In the genomic region with DNA sequence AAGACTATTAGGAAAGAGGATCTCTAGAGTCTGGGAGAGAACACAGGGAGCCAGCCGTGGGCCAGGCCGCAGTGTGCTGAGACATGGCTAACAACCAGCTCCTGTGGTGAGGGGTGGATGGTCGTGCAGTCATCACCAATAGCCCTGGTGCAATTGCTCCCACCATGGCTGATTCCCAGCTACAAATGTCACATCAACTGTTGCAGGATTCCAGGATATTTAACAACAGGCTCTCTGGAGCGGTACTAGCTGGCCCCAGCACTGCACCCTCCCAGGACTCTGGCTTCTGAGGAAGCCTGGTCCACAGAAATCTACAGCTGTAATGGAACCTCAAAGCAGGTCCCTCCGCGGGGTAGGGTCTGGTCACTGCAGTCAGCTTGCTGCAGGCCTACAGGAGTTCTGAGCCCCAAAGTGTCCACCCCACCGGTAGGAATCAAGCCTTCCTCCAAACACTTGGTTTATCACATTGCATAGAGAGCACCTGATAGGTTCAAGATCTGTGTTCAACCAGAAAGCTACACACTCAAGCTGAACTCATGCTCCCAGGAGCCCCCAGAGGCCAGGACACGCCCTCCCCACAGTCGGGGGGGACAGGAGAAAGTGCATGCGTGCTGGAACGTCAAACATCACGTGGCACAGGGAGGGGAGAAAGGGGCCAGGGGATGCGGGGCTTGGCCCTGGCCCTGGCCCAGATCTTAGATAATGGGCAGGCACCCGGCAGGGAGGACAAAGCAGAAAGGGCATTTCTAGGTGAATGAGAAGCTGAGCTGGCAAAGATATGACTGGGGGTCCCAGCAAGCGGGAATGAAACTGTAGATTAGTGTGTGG, we compare ENCODE assay signal across 18 cellular contexts.
A peak's percentile ranks its signal among the peaks of the same experiment; 100 is the strongest.
DNase-seq lines count a peak whose midpoint lies in the region; ATAC-seq and TF ChIP-seq lines count a peak whose summit lies in the region.
"Had no signal": no experiment of that assay in that cellular context is flagged by ENCODE, and none has a peak within 500 bp of the region (broad histone marks: within the 10 kb centered on the region; RNA-seq: fewer than 3 reads in every experiment).

No MANE protein-coding gene starts in this region.

- no peaks in the 10 kb centered on the region for H3K4me1 ChIP-seq in lower lobe of right lung
- H3K4me1 ChIP-seq in sigmoid colon, result no peaks in the 10 kb centered on the region

- CTCF ChIA-PET in activated CD8-positive, alpha-beta memory T cell treated with anti-CD3 and anti-CD28 coated beads, Interleukin-2, amount 10 ng/mL, durations not matched to agents 7 days and 5 days (lab: Charles Lee), result no interaction called here

- no peak for ATAC-seq in activated CD8-positive, alpha-beta memory T cell treated with anti-CD3 and anti-CD28 coated beads, Interleukin-2, amount 10 ng/mL, durations not matched to agents 7 days and 5 days
- ATAC-seq in lower lobe of right lung (no peak), HG02938 (IDR thresholded peaks at IDR 0.05; ENCODE audit: unreplicated experiment) (no peak), HG03039 (IDR thresholded peaks at IDR 0.05; ENCODE audit: unreplicated experiment) (no peak)

- no peaks in the 10 kb centered on the region for H3K27me3 Mint-ChIP-seq in activated CD8-positive, alpha-beta memory T cell treated with anti-CD3 and anti-CD28 coated beads, Interleukin-2, amount 10 ng/mL, durations not matched to agents 7 days and 5 days

- H3K4me3 ChIP-seq in lower lobe of right lung (no peak overlapping the region), sigmoid colon (no peak overlapping the region)

- no peaks in the 10 kb centered on the region for H3K36me3 Mint-ChIP-seq in activated CD8-positive, alpha-beta memory T cell treated with anti-CD3 and anti-CD28 coated beads, Interleukin-2, amount 10 ng/mL, durations not matched to agents 7 days and 5 days
- H3K36me3 Mint-ChIP-seq: IgD-negative memory B cell had no signal

- H3K36me3 ChIP-seq in lower lobe of right lung (no peaks in the 10 kb centered on the region), sigmoid colon (no peaks in the 10 kb centered on the region)

- H3K4me3 Mint-ChIP-seq in activated CD8-positive, alpha-beta memory T cell treated with anti-CD3 and anti-CD28 coated beads, Interleukin-2, amount 10 ng/mL, durations not matched to agents 7 days and 5 days, result no peak overlapping the region
- H3K4me3 Mint-ChIP-seq: IgD-negative memory B cell had no signal

- no peak for TF ChIP-seq POLR2A in sigmoid colon (IDR thresholded peaks at IDR 0.05)

- H3K9me3 Mint-ChIP-seq in activated CD8-positive, alpha-beta memory T cell treated with anti-CD3 and anti-CD28 coated beads, Interleukin-2, amount 10 ng/mL, durations not matched to agents 7 days and 5 days (ENCODE audit: low read depth), result no peaks in the 10 kb centered on the region
- H3K9me3 Mint-ChIP-seq: IgD-negative memory B cell had no signal

- 62 to 76% methylated on average over 15 of the region's 15 CpGs for WGBS in sigmoid colon, 2 donors

- H3K27ac Mint-ChIP-seq in activated CD8-positive, alpha-beta memory T cell treated with anti-CD3 and anti-CD28 coated beads, Interleukin-2, amount 10 ng/mL, durations not matched to agents 7 days and 5 days, result no peak overlapping the region
- H3K27ac Mint-ChIP-seq: IgD-negative memory B cell had no signal

- peaks cover 5% of the 10 kb centered on the region for H3K27me3 ChIP-seq in lower lobe of right lung (ENCODE audit: low read depth)
- peaks cover 0 to 24% (median 0%) of the 10 kb centered on the region in 3 donors for H3K27me3 ChIP-seq in sigmoid colon

- intact Hi-C loops in lower lobe of right lung (cut with DNase I), result no loop called here
- intact Hi-C loops in sigmoid colon (cut with DNase I), result no loop called here

- no peak for TF ChIP-seq EP300 in sigmoid colon (IDR thresholded peaks at IDR 0.05)

- H3K9me3 ChIP-seq in lower lobe of right lung (no peaks in the 10 kb centered on the region), sigmoid colon (no peaks in the 10 kb centered on the region)

- H3K4me1 Mint-ChIP-seq in activated CD8-positive, alpha-beta memory T cell treated with anti-CD3 and anti-CD28 coated beads, Interleukin-2, amount 10 ng/mL, durations not matched to agents 7 days and 5 days, result no peaks in the 10 kb centered on the region
- H3K4me1 Mint-ChIP-seq: IgD-negative memory B cell had no signal

- H3K27ac ChIP-seq in lower lobe of right lung (no peak overlapping the region), sigmoid colon (no peak overlapping the region)
- H3K27ac ChIP-seq: C4-2B, HL-60 had no signal

- DNase-seq in COR-L47 (lab: John Stamatoyannopoulos, UW) (peak; percentile 32), lower lobe of right lung (peak; percentile 34), sigmoid colon (peak; percentile 39), AG20443 (ENCODE audit: low spot score) (no peak), hippocampal formation (lab: John Stamatoyannopoulos, UW) (no peak)
- DNase-seq in activated CD8-positive, alpha-beta memory T cell treated with anti-CD3 and anti-CD28 coated beads, Interleukin-2, amount 10 ng/mL, durations not matched to agents 7 days and 5 days, result peak; percentile 32
- DNase-seq: DMS 273 treated with DMSO at 0.1 percent for 48 hours, GF-D8, Kasumi-1, NCI-H1105 treated with DMSO at 0.1 percent for 48 hours, NCI-H187, NCI-H526 treated with DMSO at 0.1 percent for 48 hours, SIG-M5 had no signal

- TF ChIP-seq CTCF in lower lobe of right lung (IDR thresholded peaks at IDR 0.05) (no peak), sigmoid colon (IDR thresholded peaks at IDR 0.05) (no peak)

Comparison
In these comparisons a context has a peak if more than half of its experiments do, and no peak if none do; other contexts are left out.
1. DNase-seq: peak in COR-L47 (single experiment), activated CD8-positive, alpha-beta memory T cell treated with anti-CD3 and anti-CD28 coated beads, Interleukin-2, amount 10 ng/mL, durations not matched to agents 7 days and 5 days (single experiment), lower lobe of right lung (single experiment) and sigmoid colon (single experiment); none in AG20443 (single experiment) and hippocampal formation (0 of 2).